Comparison of ENCODE assay signal across 1 cellular context in the genomic region with DNA sequence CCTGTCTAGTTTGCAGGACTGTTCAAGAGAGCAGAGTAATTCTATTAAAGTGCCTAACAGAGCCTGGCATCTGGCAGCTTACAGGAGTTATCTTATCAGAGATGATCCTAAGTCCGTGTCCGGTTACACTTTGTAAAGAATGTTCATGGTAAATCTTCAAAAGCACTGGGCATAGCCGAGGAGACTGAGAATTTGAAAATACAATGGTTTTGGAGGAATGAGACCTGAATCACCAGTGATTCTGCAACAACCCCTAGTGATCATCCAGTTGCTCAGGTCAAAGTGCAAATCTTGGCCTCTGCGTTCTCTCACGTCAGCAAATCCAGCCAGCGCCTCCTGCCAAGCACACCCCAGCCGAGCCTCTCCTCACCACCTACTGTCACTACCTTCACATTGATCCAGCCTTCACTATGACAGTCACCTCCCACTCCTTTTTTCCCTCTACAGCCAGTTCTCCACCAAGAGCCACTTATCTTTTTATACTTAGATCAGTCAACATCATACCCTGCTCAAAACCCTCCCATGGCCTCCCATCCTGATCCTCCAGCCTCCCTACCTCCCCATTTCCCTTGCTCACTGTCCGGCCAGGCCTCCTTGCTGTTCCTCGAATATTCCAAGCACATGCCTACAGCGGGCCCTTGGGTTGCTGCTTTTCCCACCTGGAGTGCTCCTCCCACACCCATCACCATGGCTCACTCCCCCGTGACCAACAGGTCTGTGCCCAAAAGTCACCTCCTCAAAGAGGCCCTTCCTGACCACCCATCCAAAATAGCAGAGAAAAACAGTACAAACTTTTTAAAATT.
TF ChIP-seq lines count a peak whose summit lies in the region.

No MANE protein-coding gene starts in this region.

TF ChIP-seq in liver, 16 proteins besides CTCF, POLR2A, EP300 and RAD21 (continued from another document):
- peak; percentile 92 to 95 for TF ChIP-seq HNF4A (conservative IDR thresholded peaks at IDR 0.05)
- TF ChIP-seq, protein P1, sequence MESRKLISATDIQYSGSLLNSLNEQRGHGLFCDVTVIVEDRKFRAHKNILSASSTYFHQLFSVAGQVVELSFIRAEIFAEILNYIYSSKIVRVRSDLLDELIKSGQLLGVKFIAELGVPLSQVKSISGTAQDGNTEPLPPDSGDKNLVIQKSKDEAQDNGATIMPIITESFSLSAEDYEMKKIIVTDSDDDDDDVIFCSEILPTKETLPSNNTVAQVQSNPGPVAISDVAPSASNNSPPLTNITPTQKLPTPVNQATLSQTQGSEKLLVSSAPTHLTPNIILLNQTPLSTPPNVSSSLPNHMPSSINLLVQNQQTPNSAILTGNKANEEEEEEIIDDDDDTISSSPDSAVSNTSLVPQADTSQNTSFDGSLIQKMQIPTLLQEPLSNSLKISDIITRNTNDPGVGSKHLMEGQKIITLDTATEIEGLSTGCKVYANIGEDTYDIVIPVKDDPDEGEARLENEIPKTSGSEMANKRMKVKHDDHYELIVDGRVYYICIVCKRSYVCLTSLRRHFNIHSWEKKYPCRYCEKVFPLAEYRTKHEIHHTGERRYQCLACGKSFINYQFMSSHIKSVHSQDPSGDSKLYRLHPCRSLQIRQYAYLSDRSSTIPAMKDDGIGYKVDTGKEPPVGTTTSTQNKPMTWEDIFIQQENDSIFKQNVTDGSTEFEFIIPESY (IDR thresholded peaks at IDR 0.05) = peak; percentile 62
- peak; percentile 15 for TF ChIP-seq FOXA2 (IDR thresholded peaks at IDR 0.05)
- TF ChIP-seq GABPA (IDR thresholded peaks at IDR 0.05 in 1 of 2, conservative IDR thresholded peaks at IDR 0.05 in 1 of 2) = no peak
- TF ChIP-seq EGR1 (IDR thresholded peaks at IDR 0.05; ENCODE audit: low read depth in 2 of 2) = peak in 1 of 2 donors; percentile 17
- peak; percentile 75 for TF ChIP-seq HNF4G (IDR thresholded peaks at IDR 0.05)
- TF ChIP-seq, protein P2, sequence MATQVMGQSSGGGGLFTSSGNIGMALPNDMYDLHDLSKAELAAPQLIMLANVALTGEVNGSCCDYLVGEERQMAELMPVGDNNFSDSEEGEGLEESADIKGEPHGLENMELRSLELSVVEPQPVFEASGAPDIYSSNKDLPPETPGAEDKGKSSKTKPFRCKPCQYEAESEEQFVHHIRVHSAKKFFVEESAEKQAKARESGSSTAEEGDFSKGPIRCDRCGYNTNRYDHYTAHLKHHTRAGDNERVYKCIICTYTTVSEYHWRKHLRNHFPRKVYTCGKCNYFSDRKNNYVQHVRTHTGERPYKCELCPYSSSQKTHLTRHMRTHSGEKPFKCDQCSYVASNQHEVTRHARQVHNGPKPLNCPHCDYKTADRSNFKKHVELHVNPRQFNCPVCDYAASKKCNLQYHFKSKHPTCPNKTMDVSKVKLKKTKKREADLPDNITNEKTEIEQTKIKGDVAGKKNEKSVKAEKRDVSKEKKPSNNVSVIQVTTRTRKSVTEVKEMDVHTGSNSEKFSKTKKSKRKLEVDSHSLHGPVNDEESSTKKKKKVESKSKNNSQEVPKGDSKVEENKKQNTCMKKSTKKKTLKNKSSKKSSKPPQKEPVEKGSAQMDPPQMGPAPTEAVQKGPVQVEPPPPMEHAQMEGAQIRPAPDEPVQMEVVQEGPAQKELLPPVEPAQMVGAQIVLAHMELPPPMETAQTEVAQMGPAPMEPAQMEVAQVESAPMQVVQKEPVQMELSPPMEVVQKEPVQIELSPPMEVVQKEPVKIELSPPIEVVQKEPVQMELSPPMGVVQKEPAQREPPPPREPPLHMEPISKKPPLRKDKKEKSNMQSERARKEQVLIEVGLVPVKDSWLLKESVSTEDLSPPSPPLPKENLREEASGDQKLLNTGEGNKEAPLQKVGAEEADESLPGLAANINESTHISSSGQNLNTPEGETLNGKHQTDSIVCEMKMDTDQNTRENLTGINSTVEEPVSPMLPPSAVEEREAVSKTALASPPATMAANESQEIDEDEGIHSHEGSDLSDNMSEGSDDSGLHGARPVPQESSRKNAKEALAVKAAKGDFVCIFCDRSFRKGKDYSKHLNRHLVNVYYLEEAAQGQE (IDR thresholded peaks at IDR 0.05) = no peak
- TF ChIP-seq, protein P3, sequence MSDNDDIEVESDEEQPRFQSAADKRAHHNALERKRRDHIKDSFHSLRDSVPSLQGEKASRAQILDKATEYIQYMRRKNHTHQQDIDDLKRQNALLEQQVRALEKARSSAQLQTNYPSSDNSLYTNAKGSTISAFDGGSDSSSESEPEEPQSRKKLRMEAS (IDR thresholded peaks at IDR 0.05) = peak; percentile 41
TF ChIP-seq in liver: peak in this region for 13.
